In the genomic region with DNA sequence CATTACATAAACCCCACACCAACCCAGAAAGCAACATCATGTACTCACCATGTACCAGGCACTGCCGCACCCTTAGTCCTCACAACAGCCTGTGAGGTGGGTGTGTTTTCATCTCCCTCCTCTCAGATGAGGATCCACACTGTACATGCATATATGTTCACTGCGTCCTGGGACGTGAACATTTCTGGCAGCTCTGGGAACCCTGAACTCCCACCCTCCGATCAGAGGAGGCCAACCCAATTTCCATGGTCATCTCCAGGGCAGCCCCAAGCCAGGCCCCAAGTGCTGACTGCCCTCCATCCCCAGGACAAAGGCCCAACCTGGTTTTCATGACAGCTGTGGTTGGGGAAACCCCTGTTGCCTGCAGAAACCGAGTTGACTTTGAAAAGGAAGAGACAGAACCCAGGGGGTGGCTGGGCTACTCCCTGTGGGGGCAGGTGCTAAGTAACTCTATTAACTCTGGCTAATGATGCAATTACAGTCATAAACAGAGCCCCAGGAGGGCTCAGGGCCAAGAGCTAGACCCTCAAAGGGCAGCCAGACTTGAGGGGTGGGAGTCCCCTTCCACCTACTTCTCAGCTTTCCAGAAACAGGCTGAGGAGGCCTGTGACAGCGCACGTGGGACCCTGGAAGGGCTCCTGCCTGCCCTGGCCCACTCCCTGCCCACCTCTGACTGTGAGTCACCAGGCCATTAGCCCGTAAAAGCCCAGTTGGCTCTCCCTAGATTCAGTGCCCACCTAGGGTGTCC, we compare ENCODE assay signal across 3 cellular contexts.
A peak's percentile ranks its signal among the peaks of the same experiment; 100 is the strongest.
TF ChIP-seq lines count a peak whose summit lies in the region.

No MANE protein-coding gene starts in this region.

TF ChIP-seq in SK-N-SH, 30 proteins besides CTCF, POLR2A, EP300 and RAD21:
- TF ChIP-seq TAF1 (IDR thresholded peaks at IDR 0.05; ENCODE audit: borderline replicate concordance, low read depth, low read length) (no peak), MXI1 (IDR thresholded peaks at IDR 0.05; ENCODE audit: low read depth, low read length) (peak; percentile 19; the same call in 1 of the 2 replicates)

TF ChIP-seq in SK-N-SH treated with all-trans-retinoic acid at 6 μM for 48 hours, 23 proteins besides CTCF, POLR2A, EP300 and RAD21:
- TF ChIP-seq TOX (CRISPR knock-in tag; IDR thresholded peaks at IDR 0.05; ENCODE audit: borderline replicate concordance) (no peak), TSHZ2 (CRISPR knock-in tag; IDR thresholded peaks at IDR 0.05) (no peak), ZNF8 (CRISPR knock-in tag; IDR thresholded peaks at IDR 0.05) (no peak), ARNTL (CRISPR knock-in tag; IDR thresholded peaks at IDR 0.05; ENCODE audit: borderline replicate concordance, low read depth) (no peak), ZFP30 (CRISPR knock-in tag; IDR thresholded peaks at IDR 0.05) (no peak), OSR1 (CRISPR knock-in tag; IDR thresholded peaks at IDR 0.05) (no peak), ISL1 (CRISPR knock-in tag; IDR thresholded peaks at IDR 0.05) (no peak), ZFP3 (CRISPR knock-in tag; IDR thresholded peaks at IDR 0.05) (no peak), CREB5 (CRISPR knock-in tag; IDR thresholded peaks at IDR 0.05; ENCODE audit: low read depth) (no peak)

TF ChIP-seq in H1, 55 proteins besides CTCF, POLR2A, EP300 and RAD21:
- TF ChIP-seq SIN3A (conservative IDR thresholded peaks at IDR 0.05 in 1 of 2, IDR thresholded peaks at IDR 0.05 in 1 of 2; ENCODE audit: low read depth in 1 of 2, low read length in 2 of 2) = peak in 1 of 2 experiments; percentile 30; a peak in 1 of 4 replicates
- no peak for TF ChIP-seq JUN (IDR thresholded peaks at IDR 0.05; ENCODE audit: low read depth, low read length)
- TF ChIP-seq ASH2L (IDR thresholded peaks at IDR 0.05; ENCODE audit: low read length) = peak; percentile 13
TF ChIP-seq in H1: peak in this region for 2.
